Comparison of ENCODE assay signal across 7 cellular contexts in the genomic region with DNA sequence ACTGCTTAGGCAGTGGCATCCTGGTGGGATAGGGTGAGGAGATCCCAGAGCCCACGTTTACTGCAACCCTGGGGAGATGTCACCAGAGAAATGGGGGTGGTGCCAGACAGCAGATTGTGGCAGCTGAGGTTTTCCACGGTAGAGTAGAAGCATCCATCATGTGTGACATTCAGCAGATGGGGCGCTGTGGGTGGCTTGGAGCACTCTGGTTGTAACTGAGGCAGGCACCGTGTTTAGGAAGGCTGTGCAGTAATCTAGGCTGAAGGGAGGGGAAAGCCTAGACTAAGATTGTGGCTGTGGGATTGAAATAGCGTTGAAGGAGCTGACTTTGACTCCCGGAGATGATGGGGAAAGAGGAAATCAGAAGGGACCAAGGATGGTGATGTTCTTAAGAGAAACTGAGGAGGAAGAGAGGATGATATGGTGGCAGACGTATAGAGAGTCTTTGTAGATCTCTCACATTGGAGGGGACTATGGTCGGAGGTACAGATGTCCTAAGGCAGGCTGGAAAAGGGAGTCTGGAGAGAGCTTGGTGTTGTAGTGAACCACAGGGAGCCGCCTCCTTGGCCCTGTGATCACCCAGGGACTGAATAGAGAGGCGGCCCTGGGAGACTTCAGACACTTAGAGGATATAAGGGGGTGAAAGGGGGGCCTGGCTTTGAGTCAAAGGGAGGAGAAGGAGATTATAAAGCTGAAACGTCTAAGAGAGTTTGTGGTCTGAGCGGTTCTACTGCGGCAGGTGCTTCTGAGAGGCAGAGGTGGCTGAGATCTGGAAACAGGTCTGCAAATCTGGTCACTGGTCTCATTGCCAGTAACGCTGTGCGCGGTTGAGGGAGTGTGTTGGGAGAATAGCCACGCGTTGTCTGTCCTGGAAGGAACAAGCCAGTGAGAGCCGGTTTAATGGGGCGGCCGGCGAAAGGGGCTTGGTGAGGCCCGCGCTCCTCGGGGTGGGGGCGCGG. TPM values are rescaled to one million over a fixed set of nuclear protein-coding genes. Genes with fewer than 3 reads are reported as not detected.
DNase-seq lines count a peak whose midpoint lies in the region; ATAC-seq and TF ChIP-seq lines count a peak whose summit lies in the region.

No MANE protein-coding gene starts in this region.

- peak overlapping the region; percentile 76 for H3K4me3 ChIP-seq in epithelial cell of esophagus (ENCODE audit: low read length)

- POLR2A ChIA-PET in activated CD4-positive, alpha-beta T cell treated with anti-CD3 and anti-CD28 coated beads, Interleukin-2, amount 10 ng/mL, durations not matched to agents 7 days and 5 days (lab: Charles Lee) = no interaction called here

- peak overlapping the region; percentile 91 for H3K4me3 Mint-ChIP-seq in activated CD4-positive, alpha-beta T cell treated with anti-CD3 and anti-CD28 coated beads, Interleukin-2, amount 10 ng/mL, durations not matched to agents 7 days and 5 days
- peak overlapping the region; percentile 81 for H3K4me3 Mint-ChIP-seq in nephron progenitor cell

- H3K4me1 Mint-ChIP-seq in activated CD4-positive, alpha-beta T cell treated with anti-CD3 and anti-CD28 coated beads, Interleukin-2, amount 10 ng/mL, durations not matched to agents 7 days and 5 days = peaks cover 65% of the 10 kb centered on the region
- H3K4me1 Mint-ChIP-seq in nephron progenitor cell = peaks cover 44% of the 10 kb centered on the region

- peak; percentile 54 for DNase-seq in activated CD4-positive, alpha-beta T cell treated with anti-CD3 and anti-CD28 coated beads, Interleukin-2, amount 10 ng/mL, durations not matched to agents 7 days and 5 days
- DNase-seq in epithelial cell of esophagus (ENCODE audit: low read depth) = peak; percentile 53
- DNase-seq in nephron progenitor cell = no peak
- DNase-seq in SKM-1 treated with dmso at 0.1 percent for 144 hours (lab: John Stamatoyannopoulos, UW; ENCODE audit: unreplicated experiment) = no peak
- DNase-seq in iPS-NIHi7 (ENCODE audit: extremely low spot score) = no peak

- CTCF ChIA-PET in activated CD4-positive, alpha-beta T cell treated with anti-CD3 and anti-CD28 coated beads, Interleukin-2, amount 10 ng/mL, durations not matched to agents 7 days and 5 days (lab: Charles Lee) = interaction anchor here (0.7 to 1.6 kb wide), 5 partner anchors 13 to 1773 kb away, joined by 3 to 4 read pairs (median 4); no protein-coding TSS in a partner anchor

- peak; percentile 2 for ATAC-seq in GM18867 (IDR thresholded peaks at IDR 0.05; ENCODE audit: unreplicated experiment)
- peak; percentile 17 for ATAC-seq in HG03460 (IDR thresholded peaks at IDR 0.05; ENCODE audit: unreplicated experiment)

- no peaks in the 10 kb centered on the region for H3K27me3 Mint-ChIP-seq in activated CD4-positive, alpha-beta T cell treated with anti-CD3 and anti-CD28 coated beads, Interleukin-2, amount 10 ng/mL, durations not matched to agents 7 days and 5 days
- peaks cover 54% of the 10 kb centered on the region for H3K27me3 Mint-ChIP-seq in nephron progenitor cell (ENCODE audit: low read depth, poor library complexity)

- no peaks in the 10 kb centered on the region for H3K9me3 Mint-ChIP-seq in activated CD4-positive, alpha-beta T cell treated with anti-CD3 and anti-CD28 coated beads, Interleukin-2, amount 10 ng/mL, durations not matched to agents 7 days and 5 days
- peaks cover 14% of the 10 kb centered on the region for H3K9me3 Mint-ChIP-seq in nephron progenitor cell

- TF ChIP-seq CTCF in epithelial cell of esophagus (IDR thresholded peaks at IDR 0.05; ENCODE audit: insufficient read depth, low read depth, low read length, missing control alignments) (no peak), nephron progenitor cell (IDR thresholded peaks at IDR 0.05) (no peak)

- H3K36me3 Mint-ChIP-seq in activated CD4-positive, alpha-beta T cell treated with anti-CD3 and anti-CD28 coated beads, Interleukin-2, amount 10 ng/mL, durations not matched to agents 7 days and 5 days (ENCODE audit: low read depth) = peaks cover 23% of the 10 kb centered on the region
- peaks cover 14% of the 10 kb centered on the region for H3K36me3 Mint-ChIP-seq in nephron progenitor cell (ENCODE audit: low read depth)

- H3K27ac Mint-ChIP-seq in activated CD4-positive, alpha-beta T cell treated with anti-CD3 and anti-CD28 coated beads, Interleukin-2, amount 10 ng/mL, durations not matched to agents 7 days and 5 days = peak overlapping the region; percentile 80
- H3K27ac Mint-ChIP-seq in nephron progenitor cell = peak overlapping the region; percentile 34

RNA-seq across cellular contexts. Expression of a gene that starts 0.8 kb away (rescaled TPM):
- total RNA-seq in activated CD4-positive, alpha-beta T cell treated with anti-CD3 and anti-CD28 coated beads, Interleukin-2, amount 10 ng/mL, durations not matched to agents 7 days and 5 days = 10 to 100 TPM; 10.5 to 10.8 TPM

RNA-seq across cellular contexts. Expression of a gene that starts 45.6 kb away (rescaled TPM):
- total RNA-seq in activated CD4-positive, alpha-beta T cell treated with anti-CD3 and anti-CD28 coated beads, Interleukin-2, amount 10 ng/mL, durations not matched to agents 7 days and 5 days = 1,000 to 10,000 TPM; 4,654 to 4,702 TPM

Comparison
In these comparisons a context has a peak if more than half of its experiments do, and no peak if none do; other contexts are left out.
1. DNase-seq: peak in activated CD4-positive, alpha-beta T cell treated with anti-CD3 and anti-CD28 coated beads, Interleukin-2, amount 10 ng/mL, durations not matched to agents 7 days and 5 days (single experiment) and epithelial cell of esophagus (single experiment); none in nephron progenitor cell (single experiment), SKM-1 treated with dmso at 0.1 percent for 144 hours (single experiment) and iPS-NIHi7 (single experiment).